ENCODE assay signal across 2 cellular contexts in the genomic region with DNA sequence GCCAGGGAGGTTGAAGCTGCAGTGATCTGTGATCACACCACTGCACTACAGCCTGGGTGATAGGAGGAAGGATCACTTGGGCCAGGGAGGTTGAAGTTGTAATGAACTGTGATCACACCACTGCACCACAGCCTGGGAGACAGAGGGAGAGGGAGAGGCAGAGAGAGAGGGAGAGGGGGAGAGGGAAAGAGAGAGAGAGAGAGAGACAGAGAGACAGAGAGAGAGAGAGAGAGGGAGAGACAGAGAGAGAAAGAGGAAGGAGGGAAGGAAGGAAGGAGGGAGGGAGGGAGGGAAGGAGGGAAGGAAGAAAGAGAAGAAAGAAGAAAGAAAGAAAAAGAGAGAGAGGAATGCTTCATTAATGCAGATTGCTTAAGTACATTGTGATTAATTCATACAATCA.
TF ChIP-seq lines count a peak whose summit lies in the region.

No MANE protein-coding gene starts in this region.

TF ChIP-seq in A549, 52 proteins besides CTCF, POLR2A, EP300 and RAD21:
- TF ChIP-seq CBX2 (IDR thresholded peaks at IDR 0.05; ENCODE audit: borderline replicate concordance, low read depth): no peak
- no peak for TF ChIP-seq ESRRA (IDR thresholded peaks at IDR 0.05; ENCODE audit: borderline replicate concordance, low read length)
- no peak for TF ChIP-seq RCOR1 (IDR thresholded peaks at IDR 0.05; ENCODE audit: low read depth, low read length)
- TF ChIP-seq ZC3H11A (IDR thresholded peaks at IDR 0.05): no peak
- TF ChIP-seq TFCP2L1 (CRISPR knock-in tag; IDR thresholded peaks at IDR 0.05): no peak
- no peak for TF ChIP-seq FOSB (CRISPR knock-in tag; IDR thresholded peaks at IDR 0.05)
- no peak for TF ChIP-seq FOXS1 (CRISPR knock-in tag; IDR thresholded peaks at IDR 0.05)
- TF ChIP-seq POLR2AphosphoS2 (conservative IDR thresholded peaks at IDR 0.05; ENCODE audit: low read length): no peak
- no peak for TF ChIP-seq MAZ (IDR thresholded peaks at IDR 0.05; ENCODE audit: borderline replicate concordance, low read depth, low read length)
- TF ChIP-seq RARB (CRISPR knock-in tag; IDR thresholded peaks at IDR 0.05): no peak
- TF ChIP-seq EHF (CRISPR knock-in tag; IDR thresholded peaks at IDR 0.05): no peak
- no peak for TF ChIP-seq CHD2 (IDR thresholded peaks at IDR 0.05; ENCODE audit: low read length, partially characterized antibody)
- TF ChIP-seq HEYL (CRISPR knock-in tag; IDR thresholded peaks at IDR 0.05): no peak
- TF ChIP-seq, protein P1, sequence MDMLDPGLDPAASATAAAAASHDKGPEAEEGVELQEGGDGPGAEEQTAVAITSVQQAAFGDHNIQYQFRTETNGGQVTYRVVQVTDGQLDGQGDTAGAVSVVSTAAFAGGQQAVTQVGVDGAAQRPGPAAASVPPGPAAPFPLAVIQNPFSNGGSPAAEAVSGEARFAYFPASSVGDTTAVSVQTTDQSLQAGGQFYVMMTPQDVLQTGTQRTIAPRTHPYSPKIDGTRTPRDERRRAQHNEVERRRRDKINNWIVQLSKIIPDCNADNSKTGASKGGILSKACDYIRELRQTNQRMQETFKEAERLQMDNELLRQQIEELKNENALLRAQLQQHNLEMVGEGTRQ (IDR thresholded peaks at IDR 0.05): no peak
- no peak for TF ChIP-seq RNF2 (IDR thresholded peaks at IDR 0.05; ENCODE audit: borderline replicate concordance, low read depth)
- TF ChIP-seq, protein P2, sequence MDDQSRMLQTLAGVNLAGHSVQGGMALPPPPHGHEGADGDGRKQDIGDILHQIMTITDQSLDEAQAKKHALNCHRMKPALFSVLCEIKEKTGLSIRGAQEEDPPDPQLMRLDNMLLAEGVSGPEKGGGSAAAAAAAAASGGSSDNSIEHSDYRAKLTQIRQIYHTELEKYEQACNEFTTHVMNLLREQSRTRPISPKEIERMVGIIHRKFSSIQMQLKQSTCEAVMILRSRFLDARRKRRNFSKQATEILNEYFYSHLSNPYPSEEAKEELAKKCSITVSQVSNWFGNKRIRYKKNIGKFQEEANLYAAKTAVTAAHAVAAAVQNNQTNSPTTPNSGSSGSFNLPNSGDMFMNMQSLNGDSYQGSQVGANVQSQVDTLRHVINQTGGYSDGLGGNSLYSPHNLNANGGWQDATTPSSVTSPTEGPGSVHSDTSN (IDR thresholded peaks at IDR 0.05): no peak
- no peak for TF ChIP-seq EHMT2 (IDR thresholded peaks at IDR 0.05; ENCODE audit: low read depth)
TF ChIP-seq in A549: peak in this region for 0.

TF ChIP-seq in IMR-90, 13 proteins besides CTCF, POLR2A, EP300 and RAD21:
- TF ChIP-seq BHLHE40 (IDR thresholded peaks at IDR 0.05; ENCODE audit: low read depth, low read length) (no peak), NFE2L2 (IDR thresholded peaks at IDR 0.05; ENCODE audit: low read depth, low read length) (no peak), FOS (IDR thresholded peaks at IDR 0.05; ENCODE audit: low read depth, low read length) (no peak), SMC3 (IDR thresholded peaks at IDR 0.05; ENCODE audit: low read depth, low read length) (no peak), MAFK (IDR thresholded peaks at IDR 0.05; ENCODE audit: low read depth, low read length) (no peak), RCOR1 (IDR thresholded peaks at IDR 0.05; ENCODE audit: insufficient replicate concordance, low read length) (no peak), MXI1 (IDR thresholded peaks at IDR 0.05; ENCODE audit: borderline replicate concordance, low read depth, low read length) (no peak), MAZ (IDR thresholded peaks at IDR 0.05; ENCODE audit: borderline replicate concordance, low read depth, low read length) (no peak)
- TF ChIP-seq, protein P1 (IDR thresholded peaks at IDR 0.05; ENCODE audit: low read depth, low read length): no peak
- TF ChIP-seq, protein P3, sequence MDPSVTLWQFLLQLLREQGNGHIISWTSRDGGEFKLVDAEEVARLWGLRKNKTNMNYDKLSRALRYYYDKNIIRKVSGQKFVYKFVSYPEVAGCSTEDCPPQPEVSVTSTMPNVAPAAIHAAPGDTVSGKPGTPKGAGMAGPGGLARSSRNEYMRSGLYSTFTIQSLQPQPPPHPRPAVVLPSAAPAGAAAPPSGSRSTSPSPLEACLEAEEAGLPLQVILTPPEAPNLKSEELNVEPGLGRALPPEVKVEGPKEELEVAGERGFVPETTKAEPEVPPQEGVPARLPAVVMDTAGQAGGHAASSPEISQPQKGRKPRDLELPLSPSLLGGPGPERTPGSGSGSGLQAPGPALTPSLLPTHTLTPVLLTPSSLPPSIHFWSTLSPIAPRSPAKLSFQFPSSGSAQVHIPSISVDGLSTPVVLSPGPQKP (IDR thresholded peaks at IDR 0.05; ENCODE audit: borderline replicate concordance, low read depth, low read length): no peak
